ENCODE assay signal across 7 cellular contexts in the genomic region with DNA sequence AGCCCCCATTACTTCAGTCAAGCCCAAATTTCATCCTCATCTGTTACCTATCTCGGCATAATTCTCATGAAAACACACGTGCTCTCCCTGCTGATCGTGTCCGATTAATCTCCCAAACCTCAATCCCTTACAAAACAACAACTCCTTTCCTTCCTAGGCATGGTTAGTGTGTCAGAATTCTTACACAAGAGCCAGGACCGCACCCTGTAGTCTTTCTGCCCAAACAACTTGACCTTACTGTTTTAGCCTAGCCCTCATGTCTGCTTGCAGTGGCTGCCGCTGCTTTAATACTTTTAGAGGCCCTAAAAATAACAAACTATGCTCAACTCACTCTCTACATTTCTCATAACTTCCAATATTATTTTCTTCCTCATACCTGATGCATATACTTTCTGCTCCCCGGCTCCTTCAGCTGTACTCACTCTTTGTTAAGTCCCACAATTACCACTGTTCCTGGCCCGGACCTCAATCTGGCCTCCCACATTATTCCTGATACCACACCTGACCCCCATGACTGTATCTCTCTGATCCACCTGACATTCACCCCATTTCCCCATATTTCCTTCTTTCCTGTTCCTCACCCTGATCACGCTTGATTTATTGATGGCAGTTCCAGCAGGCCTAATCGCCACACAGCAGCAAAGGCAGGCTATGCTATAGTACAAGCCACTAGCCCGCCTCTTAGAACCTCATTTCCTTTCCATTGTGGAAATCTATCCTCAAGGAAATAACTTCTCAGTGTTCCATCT. TPM values are rescaled to one million over a fixed set of nuclear protein-coding genes. Genes with fewer than 3 reads are reported as not detected.
DNase-seq lines count a peak whose midpoint lies in the region; ATAC-seq and TF ChIP-seq lines count a peak whose summit lies in the region.
"Not testable (repeated sequence)": the region's sequence is repeated elsewhere in the genome, so short reads cannot be mapped to it uniquely, and the experiment has no call there.

No MANE protein-coding gene starts in this region.

- not testable (repeated sequence) for H3K4me3 ChIP-seq in GM23248, suprapubic skin

- peak; percentile 50 for DNase-seq in GM23248
- not testable (repeated sequence) for DNase-seq in activated CD8-positive, alpha-beta T cell treated with anti-CD3 and anti-CD28 coated beads for 36 hours; glutamatergic neuron; neural crest cell (ENCODE audit: low read depth, low spot score); suprapubic skin (ENCODE audit: low spot score in 2 of 2)

- not testable (repeated sequence) for H3K36me3 Mint-ChIP-seq in activated CD8-positive, alpha-beta T cell treated with anti-CD3 and anti-CD28 coated beads for 36 hours (ENCODE audit: low read depth); activated naive CD8-positive, alpha-beta T cell; glutamatergic neuron (ENCODE audit: unreplicated experiment); neural crest cell (ENCODE audit: low read depth)
- peaks cover 59% of the 10 kb centered on the region for H3K36me3 Mint-ChIP-seq in dendritic cell treated with granulocyte-macrophage colony-stimulating factor and Interleukin-4, amounts not matched to agents 40 ng/mL and 50 ng/mL, for 4 days (ENCODE audit: low read depth)

- in situ Hi-C loops in GM23248 (cut with MboI): not testable (repeated sequence)

- H3K9me3 ChIP-seq in GM23248 (ENCODE audit: low read depth); suprapubic skin: not testable (repeated sequence)

- not testable (repeated sequence) for H3K36me3 ChIP-seq in GM23248 (ENCODE audit: low read depth); suprapubic skin

- H3K9me3 Mint-ChIP-seq in activated CD8-positive, alpha-beta T cell treated with anti-CD3 and anti-CD28 coated beads for 36 hours; activated naive CD8-positive, alpha-beta T cell (ENCODE audit: low read depth); dendritic cell treated with granulocyte-macrophage colony-stimulating factor and Interleukin-4, amounts not matched to agents 40 ng/mL and 50 ng/mL, for 4 days; glutamatergic neuron (ENCODE audit: unreplicated experiment); neural crest cell: not testable (repeated sequence)

- ATAC-seq in activated CD8-positive, alpha-beta T cell treated with anti-CD3 and anti-CD28 coated beads for 36 hours: not testable (repeated sequence)

- not testable (repeated sequence) for H2AFZ ChIP-seq in GM23248

- WGBS in GM23248 (ENCODE audit: low coverage in 1 of 2, low lambda C conversion rate in 2 of 2, missing lambda C conversion rate in 2 of 2), 2 experiments: 70 to 71% methylated on average over 11 of the region's 11 CpGs
- WGBS in suprapubic skin: 57% methylated on average over 11 of the region's 11 CpGs

- not testable (repeated sequence) for TF ChIP-seq CTCF in activated CD8-positive, alpha-beta T cell treated with anti-CD3 and anti-CD28 coated beads for 36 hours (IDR thresholded peaks at IDR 0.05); glutamatergic neuron (IDR thresholded peaks at IDR 0.05; ENCODE audit: partially characterized antibody, unreplicated experiment); neural crest cell (conservative IDR thresholded peaks at IDR 0.05); suprapubic skin (IDR thresholded peaks at IDR 0.05)

- H3K9me2 ChIP-seq in GM23248 (ENCODE audit: insufficient read depth): not testable (repeated sequence)

- H3K27ac ChIP-seq in GM23248 (peak overlapping the region; percentile 54), suprapubic skin (peak overlapping the region; percentile 48)

- H3K27me3 Mint-ChIP-seq in activated CD8-positive, alpha-beta T cell treated with anti-CD3 and anti-CD28 coated beads for 36 hours; activated naive CD8-positive, alpha-beta T cell; dendritic cell treated with granulocyte-macrophage colony-stimulating factor and Interleukin-4, amounts not matched to agents 40 ng/mL and 50 ng/mL, for 4 days; glutamatergic neuron (ENCODE audit: unreplicated experiment); neural crest cell (ENCODE audit: low read depth): not testable (repeated sequence)

- intact Hi-C loops in activated CD8-positive, alpha-beta T cell treated with anti-CD3 and anti-CD28 coated beads for 36 hours (cut with micrococcal nuclease); dendritic cell treated with granulocyte-macrophage colony-stimulating factor and Interleukin-4, amounts not matched to agents 40 ng/mL and 50 ng/mL, for 4 days (cut with micrococcal nuclease): not testable (repeated sequence)

- H3K9ac ChIP-seq in GM23248: peak overlapping the region; percentile 54; the same call in 1 of the 2 replicates

- H3K4me2 ChIP-seq in GM23248 (ENCODE audit: unreplicated experiment): not testable (repeated sequence)

- H3K27ac Mint-ChIP-seq in activated CD8-positive, alpha-beta T cell treated with anti-CD3 and anti-CD28 coated beads for 36 hours: peak overlapping the region; percentile 56
- H3K27ac Mint-ChIP-seq in activated naive CD8-positive, alpha-beta T cell: peak overlapping the region; percentile 74
- peak overlapping the region; percentile 66 for H3K27ac Mint-ChIP-seq in dendritic cell treated with granulocyte-macrophage colony-stimulating factor and Interleukin-4, amounts not matched to agents 40 ng/mL and 50 ng/mL, for 4 days
- H3K27ac Mint-ChIP-seq in glutamatergic neuron (ENCODE audit: unreplicated experiment): peak overlapping the region; percentile 23
- H3K27ac Mint-ChIP-seq in neural crest cell (ENCODE audit: unreplicated experiment): peak overlapping the region; percentile 53

- H3F3A ChIP-seq in GM23248 (ENCODE audit: insufficient read depth): not testable (repeated sequence)

- CTCF ChIA-PET in activated CD8-positive, alpha-beta T cell treated with anti-CD3 and anti-CD28 coated beads for 36 hours (lab: Charles Lee): not testable (repeated sequence)

- peaks cover 80% of the 10 kb centered on the region for H3K4me1 Mint-ChIP-seq in activated CD8-positive, alpha-beta T cell treated with anti-CD3 and anti-CD28 coated beads for 36 hours (ENCODE audit: low read depth)
- H3K4me1 Mint-ChIP-seq in activated naive CD8-positive, alpha-beta T cell (ENCODE audit: low read depth): peaks cover 83% of the 10 kb centered on the region
- H3K4me1 Mint-ChIP-seq in dendritic cell treated with granulocyte-macrophage colony-stimulating factor and Interleukin-4, amounts not matched to agents 40 ng/mL and 50 ng/mL, for 4 days (ENCODE audit: low read depth): peaks cover 98% of the 10 kb centered on the region
- peaks cover 16% of the 10 kb centered on the region for H3K4me1 Mint-ChIP-seq in glutamatergic neuron (ENCODE audit: low read depth, unreplicated experiment)
- peaks cover 30% of the 10 kb centered on the region for H3K4me1 Mint-ChIP-seq in neural crest cell

- not testable (repeated sequence) for H3K27me3 ChIP-seq in GM23248 (replicated peaks; ENCODE audit: insufficient read depth); suprapubic skin

- POLR2A ChIA-PET in activated CD8-positive, alpha-beta T cell treated with anti-CD3 and anti-CD28 coated beads for 36 hours (lab: Charles Lee): not testable (repeated sequence)

- H3K4me3 Mint-ChIP-seq in activated CD8-positive, alpha-beta T cell treated with anti-CD3 and anti-CD28 coated beads for 36 hours; activated naive CD8-positive, alpha-beta T cell; dendritic cell treated with granulocyte-macrophage colony-stimulating factor and Interleukin-4, amounts not matched to agents 40 ng/mL and 50 ng/mL, for 4 days: not testable (repeated sequence)
- peak overlapping the region; percentile 17 for H3K4me3 Mint-ChIP-seq in glutamatergic neuron (ENCODE audit: unreplicated experiment)
- peak overlapping the region; percentile 3 for H3K4me3 Mint-ChIP-seq in neural crest cell

- not testable (repeated sequence) for TF ChIP-seq EP300 in suprapubic skin (IDR thresholded peaks at IDR 0.05)

- TF ChIP-seq POLR2A in suprapubic skin (IDR thresholded peaks at IDR 0.05): not testable (repeated sequence)

- not testable (repeated sequence) for H4K20me1 ChIP-seq in GM23248 (ENCODE audit: insufficient read depth)

- H3K79me2 ChIP-seq in GM23248 (ENCODE audit: insufficient read depth): peaks cover 93% of the 10 kb centered on the region

- peaks cover 11% of the 10 kb centered on the region for H3K4me1 ChIP-seq in GM23248 (ENCODE audit: insufficient read depth)
- H3K4me1 ChIP-seq in suprapubic skin: peaks cover 28% of the 10 kb centered on the region

RNA-seq across cellular contexts. Expression of a gene that starts 5.3 kb away (rescaled TPM):
- 5.9 and 12.1 TPM in 2 replicates for total RNA-seq in GM23248 (2014; rRNA removed; shearing (Covaris generic))
- polyA plus RNA-seq in GM23248 (2016; fragmentation: Nextera tagmentation; extraction: Ambion mirVana): 15.2 and 16.0 TPM in 2 replicates
- total RNA-seq in activated CD8-positive, alpha-beta T cell treated with anti-CD3 and anti-CD28 coated beads for 36 hours: 10 to 100 TPM; 65.5 to 65.8 TPM
- 65.0 TPM for total RNA-seq in glutamatergic neuron (ENCODE audit: unreplicated experiment)
- total RNA-seq in neural crest cell: 57.2 and 59.0 TPM in 2 replicates
- 10 to 100 TPM; 27.0 to 68.8 (median 35.3) TPM for total RNA-seq in suprapubic skin

RNA-seq across cellular contexts. Expression of a gene that starts 5.6 kb away (rescaled TPM):
- total RNA-seq in GM23248 (2014; rRNA removed; shearing (Covaris generic)): 34.8 and 41.6 TPM in 2 replicates
- polyA plus RNA-seq in GM23248 (2016; fragmentation: Nextera tagmentation; extraction: Ambion mirVana): 87.6 and 87.8 TPM in 2 replicates
- total RNA-seq in activated CD8-positive, alpha-beta T cell treated with anti-CD3 and anti-CD28 coated beads for 36 hours: 10 to 100 TPM; 76.3 to 80.0 TPM
- total RNA-seq in glutamatergic neuron (ENCODE audit: unreplicated experiment): 48.8 TPM
- 84.7 and 86.4 TPM in 2 replicates for total RNA-seq in neural crest cell
- 10 to 100 TPM; 19.2 to 36.4 (median 29.0) TPM for total RNA-seq in suprapubic skin

RNA-seq across cellular contexts. Expression of a gene that starts 14.9 kb away (rescaled TPM):
- 10.7 and 33.1 TPM in 2 replicates for total RNA-seq in GM23248 (2014; rRNA removed; shearing (Covaris generic))
- polyA plus RNA-seq in GM23248 (2016; fragmentation: Nextera tagmentation; extraction: Ambion mirVana): 14.1 and 14.4 TPM in 2 replicates
- total RNA-seq in activated CD8-positive, alpha-beta T cell treated with anti-CD3 and anti-CD28 coated beads for 36 hours: 10 to 100 TPM; 42.4 to 43.8 TPM
- total RNA-seq in glutamatergic neuron (ENCODE audit: unreplicated experiment): 12.8 TPM
- total RNA-seq in neural crest cell: 13.8 and 15.9 TPM in 2 replicates
- total RNA-seq in suprapubic skin: 10 to 100 TPM; 24.2 to 44.1 (median 30.6) TPM

RNA-seq across cellular contexts. Expression of a gene that starts 33.1 kb away (rescaled TPM):
- total RNA-seq in GM23248 (2014; rRNA removed; shearing (Covaris generic)): 6.2 and 16.9 TPM in 2 replicates
- 6.7 and 6.8 TPM in 2 replicates for polyA plus RNA-seq in GM23248 (2016; fragmentation: Nextera tagmentation; extraction: Ambion mirVana)
- 10 to 100 TPM; 55.1 to 55.2 TPM for total RNA-seq in activated CD8-positive, alpha-beta T cell treated with anti-CD3 and anti-CD28 coated beads for 36 hours
- total RNA-seq in glutamatergic neuron (ENCODE audit: unreplicated experiment) (9.3 TPM), neural crest cell (15.7 and 18.6 TPM in 2 replicates), suprapubic skin (10 to 100 TPM in 2 of 4 donors, 1 to 10 TPM in 2; 6.1 to 14.4 (median 10.1) TPM)

RNA-seq across cellular contexts. Expression of a gene that starts 50.6 kb away (rescaled TPM):
- total RNA-seq in GM23248 (2014; rRNA removed; shearing (Covaris generic)): 13.4 and 26.2 TPM in 2 replicates
- 31.4 and 44.0 TPM in 2 replicates for polyA plus RNA-seq in GM23248 (2016; fragmentation: Nextera tagmentation; extraction: Ambion mirVana)
- total RNA-seq in activated CD8-positive, alpha-beta T cell treated with anti-CD3 and anti-CD28 coated beads for 36 hours: 100 to 1,000 TPM; 108 to 116 TPM
- 58.9 TPM for total RNA-seq in glutamatergic neuron (ENCODE audit: unreplicated experiment)
- total RNA-seq in neural crest cell: 122 and 126 TPM in 2 replicates
- total RNA-seq in suprapubic skin: 10 to 100 TPM; 27.3 to 71.7 (median 33.0) TPM

Comparison
In these comparisons a context has a peak if more than half of its experiments do, and no peak if none do; other contexts are left out.
1. H3K27ac Mint-ChIP-seq: peak in every context shown above with its lines; median percentile 74 in activated naive CD8-positive, alpha-beta T cell; 66 in dendritic cell treated with granulocyte-macrophage colony-stimulating factor and Interleukin-4, amounts not matched to agents 40 ng/mL and 50 ng/mL, for 4 days; 56 in activated CD8-positive, alpha-beta T cell treated with anti-CD3 and anti-CD28 coated beads for 36 hours; 53 in neural crest cell; 23 in glutamatergic neuron.